Comparison of ENCODE assay signal across 8 cellular contexts in the genomic region with DNA sequence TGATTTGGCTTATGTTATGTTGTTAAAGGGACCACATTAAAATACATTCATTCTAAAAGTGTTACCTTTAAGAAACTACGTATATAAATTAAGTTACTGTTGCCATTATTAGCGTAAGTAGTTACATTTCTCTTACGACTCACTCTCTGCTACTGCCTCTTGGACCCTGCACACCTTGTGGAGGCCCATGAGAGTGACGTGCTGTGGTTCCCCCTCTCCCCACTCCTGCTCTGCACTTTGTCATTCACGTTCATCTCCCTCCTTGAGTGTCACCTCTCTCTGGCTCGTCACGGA. TPM values are rescaled to one million over a fixed set of nuclear protein-coding genes. Genes with fewer than 3 reads are reported as not detected.
A peak's percentile ranks its signal among the peaks of the same experiment; 100 is the strongest.
DNase-seq lines count a peak whose midpoint lies in the region; TF ChIP-seq lines count a peak whose summit lies in the region.

No MANE protein-coding gene starts in this region.

- H3K27me3 Mint-ChIP-seq in T-helper 1 cell treated with Interleukin-12 subunit alpha and Interleukin-12 subunit beta and Interleukin-4 antibody, amounts not matched to agents 30 μg/mL and 1 μg/mL, for 36 hours (ENCODE audit: low read depth) = peaks cover 38% of the 10 kb centered on the region
- H3K27me3 Mint-ChIP-seq in activated CD4-positive, alpha-beta memory T cell treated with anti-CD3 and anti-CD28 coated beads, Interleukin-2, amount 10 ng/mL, durations not matched to agents 7 days and 5 days = peaks cover 37% of the 10 kb centered on the region
- H3K27me3 Mint-ChIP-seq in immature natural killer cell (ENCODE audit: low read depth in 3 of 3) = peaks cover 2 to 17% (median 4%) of the 10 kb centered on the region in 3 donors

- peak overlapping the region; percentile 75 for H3K4me3 Mint-ChIP-seq in T-helper 1 cell treated with Interleukin-12 subunit alpha and Interleukin-12 subunit beta and Interleukin-4 antibody, amounts not matched to agents 30 μg/mL and 1 μg/mL, for 36 hours
- H3K4me3 Mint-ChIP-seq in activated CD4-positive, alpha-beta memory T cell treated with anti-CD3 and anti-CD28 coated beads, Interleukin-2, amount 10 ng/mL, durations not matched to agents 7 days and 5 days = peak overlapping the region; percentile 40
- H3K4me3 Mint-ChIP-seq in immature natural killer cell = peak overlapping the region; percentile 75 to 83 (median 81)

- POLR2A ChIA-PET in activated CD4-positive, alpha-beta memory T cell treated with anti-CD3 and anti-CD28 coated beads, Interleukin-2, amount 10 ng/mL, durations not matched to agents 7 days and 5 days (lab: Charles Lee) = interaction anchor here (1.0 kb wide), 1 partner anchor 10 kb away, joined by 4 read pairs; no protein-coding TSS in a partner anchor

- CTCF ChIA-PET in activated CD4-positive, alpha-beta memory T cell treated with anti-CD3 and anti-CD28 coated beads, Interleukin-2, amount 10 ng/mL, durations not matched to agents 7 days and 5 days (lab: Charles Lee) = interaction anchor here (1.0 to 1.2 kb wide), 2 partner anchors 10 to 127 kb away, joined by 3 to 6 read pairs; no protein-coding TSS in a partner anchor

- peaks cover 15% of the 10 kb centered on the region for H3K4me1 Mint-ChIP-seq in T-helper 1 cell treated with Interleukin-12 subunit alpha and Interleukin-12 subunit beta and Interleukin-4 antibody, amounts not matched to agents 30 μg/mL and 1 μg/mL, for 36 hours (ENCODE audit: low read depth)
- peaks cover 14% of the 10 kb centered on the region for H3K4me1 Mint-ChIP-seq in activated CD4-positive, alpha-beta memory T cell treated with anti-CD3 and anti-CD28 coated beads, Interleukin-2, amount 10 ng/mL, durations not matched to agents 7 days and 5 days
- peaks cover 11 to 16% of the 10 kb centered on the region in 2 donors for H3K4me1 Mint-ChIP-seq in immature natural killer cell

- no peak for TF ChIP-seq CTCF in testis (IDR thresholded peaks at IDR 0.05)

- H3K9me3 ChIP-seq in testis = no peaks in the 10 kb centered on the region

- no peaks in the 10 kb centered on the region for H3K36me3 ChIP-seq in testis (ENCODE audit: low read depth, missing control alignments)

- 3 to 4% methylated on average over 7 of the region's 7 CpGs for WGBS in testis, 2 donors

- TF ChIP-seq POLR2A in testis (IDR thresholded peaks at IDR 0.05) = no peak

- no peaks in the 10 kb centered on the region for H3K36me3 Mint-ChIP-seq in T-helper 1 cell treated with Interleukin-12 subunit alpha and Interleukin-12 subunit beta and Interleukin-4 antibody, amounts not matched to agents 30 μg/mL and 1 μg/mL, for 36 hours (ENCODE audit: low read depth)
- H3K36me3 Mint-ChIP-seq in activated CD4-positive, alpha-beta memory T cell treated with anti-CD3 and anti-CD28 coated beads, Interleukin-2, amount 10 ng/mL, durations not matched to agents 7 days and 5 days (ENCODE audit: low read depth) = no peaks in the 10 kb centered on the region
- no peaks in the 10 kb centered on the region for H3K36me3 Mint-ChIP-seq in immature natural killer cell

- peak overlapping the region; percentile 90 to 93 for H3K27ac ChIP-seq in testis

- no peaks in the 10 kb centered on the region for H3K9me3 Mint-ChIP-seq in T-helper 1 cell treated with Interleukin-12 subunit alpha and Interleukin-12 subunit beta and Interleukin-4 antibody, amounts not matched to agents 30 μg/mL and 1 μg/mL, for 36 hours
- H3K9me3 Mint-ChIP-seq in activated CD4-positive, alpha-beta memory T cell treated with anti-CD3 and anti-CD28 coated beads, Interleukin-2, amount 10 ng/mL, durations not matched to agents 7 days and 5 days = no peaks in the 10 kb centered on the region
- H3K9me3 Mint-ChIP-seq in immature natural killer cell = no peaks in the 10 kb centered on the region

- DNase-seq in T-helper 1 cell = no peak
- no peak for DNase-seq in activated CD4-positive, alpha-beta memory T cell treated with anti-CD3 and anti-CD28 coated beads, Interleukin-2, amount 10 ng/mL, durations not matched to agents 7 days and 5 days
- no peak for DNase-seq in immature natural killer cell
- DNase-seq in testis = no peak
- no peak for DNase-seq in activated gamma-delta T cell (lab: John Stamatoyannopoulos, UW)
- no peak for DNase-seq in ecto neural progenitor cell (ENCODE audit: low spot score)
- no peak for DNase-seq in NCI-H146 (lab: John Stamatoyannopoulos, UW)

- peaks cover 30% of the 10 kb centered on the region for H3K4me1 ChIP-seq in testis

- no peak overlapping the region for H3K27ac Mint-ChIP-seq in T-helper 1 cell treated with Interleukin-12 subunit alpha and Interleukin-12 subunit beta and Interleukin-4 antibody, amounts not matched to agents 30 μg/mL and 1 μg/mL, for 36 hours
- no peak overlapping the region for H3K27ac Mint-ChIP-seq in activated CD4-positive, alpha-beta memory T cell treated with anti-CD3 and anti-CD28 coated beads, Interleukin-2, amount 10 ng/mL, durations not matched to agents 7 days and 5 days
- H3K27ac Mint-ChIP-seq in immature natural killer cell = peak overlapping the region in 1 of 6 donors; percentile 11

- no peaks in the 10 kb centered on the region for H3K27me3 ChIP-seq in testis

- H3K4me3 ChIP-seq in testis = peak overlapping the region; percentile 89 to 97

- intact Hi-C loops in testis (cut with DNase I; ENCODE audit: low total_unique reads) = no loop called here

RNA-seq across cellular contexts. Expression of a gene that starts 0.8 kb away (rescaled TPM):
- total RNA-seq in activated CD4-positive, alpha-beta memory T cell treated with anti-CD3 and anti-CD28 coated beads, Interleukin-2, amount 10 ng/mL, durations not matched to agents 7 days and 5 days = under 1 TPM; 0.20 to 0.35 TPM
- under 1 TPM in 1 of 3 donors, not detected in 2; 0.27 TPM for polyA plus RNA-seq in immature natural killer cell
- total RNA-seq in testis = 10 to 100 TPM; 73.8 to 74.2 TPM
- 28.9 TPM for polyA plus RNA-seq in testis (ENCODE audit: insufficient read depth, low read depth, low replicate concordance)

RNA-seq across cellular contexts. Expression of a gene that starts 13.6 kb away (rescaled TPM):
- total RNA-seq in activated CD4-positive, alpha-beta memory T cell treated with anti-CD3 and anti-CD28 coated beads, Interleukin-2, amount 10 ng/mL, durations not matched to agents 7 days and 5 days = 10 to 100 TPM; 52.1 to 52.5 TPM
- polyA plus RNA-seq in immature natural killer cell (10 to 100 TPM in 2 of 3 donors, 1 to 10 TPM in 1; 9.0 to 20.8 (median 13.7) TPM), testis (ENCODE audit: insufficient read depth, low read depth, low replicate concordance) (32.6 TPM)
- total RNA-seq in testis = 10 to 100 TPM; 68.5 to 77.2 TPM

Comparison
In these comparisons a context has a peak if more than half of its experiments do, and no peak if none do; other contexts are left out.
1. RNA of a gene that starts 0.8 kb away (total RNA-seq): 73.8 to 74.2 TPM in testis; 0.20 to 0.35 TPM in activated CD4-positive, alpha-beta memory T cell treated with anti-CD3 and anti-CD28 coated beads, Interleukin-2, amount 10 ng/mL, durations not matched to agents 7 days and 5 days; every median in the first group is over 10 times any median in the second.
2. Peak in every context shown above with its lines, with median percentiles within 50 percentile points of each other: H3K4me3 Mint-ChIP-seq.